11 cellular contexts compared by ENCODE assay signal in genomic region chr22:45092644-45093043, GRCh38.
"Had no signal": no experiment of that assay in that cellular context is flagged by ENCODE, and none has a peak within 500 bp of the region (broad histone marks: within the 10 kb centered on the region; RNA-seq: fewer than 3 reads in every experiment).

No MANE protein-coding gene starts in this region.

- DNase-seq: GM23248, GOT3, H7, H9, HCEC 1CT, HFFc6 had no signal

- H3K9ac ChIP-seq: GM23248 had no signal

- H3K4me3 ChIP-seq: GM23248, GM23338, HAP-1 had no signal

- H3K27ac ChIP-seq: GM23248 had no signal

- FAIRE-seq: H1, H54 had no signal

- H3K4me3 Mint-ChIP-seq: GM23338, H9, HFFc6 had no signal

- H3K36me3 ChIP-seq: HAP-1 had no signal

- H3K9me3 Mint-ChIP-seq: GM23338 had no signal

- H2AFZ ChIP-seq: GM23248, GM23338 had no signal

- H3K9me3 ChIP-seq: HAP-1 had no signal

- H3K4me2 ChIP-seq: GM23338 had no signal

- H3K27ac Mint-ChIP-seq: GM23338, H9, HFFc6 had no signal

- H3K4me1 ChIP-seq: HAP-1 had no signal

- ATAC-seq: GM23338, HCT116 had no signal
